15 cellular contexts compared by ENCODE assay signal in the genomic region with DNA sequence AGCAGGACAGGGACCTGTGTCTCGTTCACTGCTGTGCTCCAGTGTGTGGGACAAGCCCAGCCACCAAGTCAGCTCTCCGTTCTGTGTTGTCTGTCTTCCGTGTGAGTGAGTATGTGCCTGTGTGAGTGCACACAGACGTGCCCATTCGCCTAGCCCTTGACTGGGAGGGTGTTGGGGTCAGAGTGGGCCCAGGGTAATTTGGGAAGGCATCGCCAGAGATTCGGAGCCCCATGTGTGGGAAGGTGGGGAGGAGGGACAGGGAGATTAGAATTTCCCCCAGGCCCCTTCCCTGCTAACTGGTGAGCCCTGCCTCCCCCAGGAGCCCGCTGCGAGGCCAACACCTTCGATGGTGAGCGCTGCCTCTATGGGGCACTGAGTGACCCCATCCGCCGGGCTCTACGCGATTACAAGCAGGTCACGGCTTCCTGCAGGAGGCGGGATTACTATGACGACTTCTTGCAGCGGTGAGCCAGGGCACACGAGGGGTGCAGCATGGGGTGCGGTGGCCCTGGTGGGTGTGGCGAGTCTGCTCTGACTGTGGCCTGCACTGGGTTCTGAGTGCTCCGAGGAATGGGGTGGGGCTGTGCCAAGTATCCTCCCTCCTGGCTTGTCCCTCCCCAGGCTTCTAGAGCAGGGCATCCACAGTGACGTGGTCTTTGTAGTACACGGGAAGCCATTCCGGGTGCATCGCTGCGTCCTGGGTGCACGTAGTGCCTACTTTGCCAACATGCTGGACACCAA. TPM values are rescaled to one million over a fixed set of nuclear protein-coding genes. Genes with fewer than 3 reads are reported as not detected.
DNase-seq lines count a peak whose midpoint lies in the region; ATAC-seq, FAIRE-seq and TF ChIP-seq lines count a peak whose summit lies in the region.
"Had no signal": no experiment of that assay in that cellular context is flagged by ENCODE, and none has a peak within 500 bp of the region (broad histone marks: within the 10 kb centered on the region; RNA-seq: fewer than 3 reads in every experiment).

No MANE protein-coding gene starts in this region.

- H3K4me3 Mint-ChIP-seq in neural crest cell, result peak overlapping the region; percentile 80

- no peak overlapping the region for H3K4me3 ChIP-seq in bronchial epithelial cell (ENCODE audit: low read depth, low read length)
- H3K4me3 ChIP-seq in aorta (ENCODE audit: low read length in 2 of 2), result no peak overlapping the region
- H3K4me3 ChIP-seq: lung had no signal

- H3K36me3 ChIP-seq in bronchial epithelial cell (ENCODE audit: control insufficient read depth, insufficient read depth, low read length), result no peaks in the 10 kb centered on the region
- H3K36me3 ChIP-seq in aorta (ENCODE audit: control insufficient read depth in 1 of 2, insufficient read depth in 2 of 2, low read length in 1 of 2), result no peaks in the 10 kb centered on the region

- peaks cover 18% of the 10 kb centered on the region for H3K4me1 Mint-ChIP-seq in neural crest cell

- no peak overlapping the region for H3K27ac ChIP-seq in aorta (ENCODE audit: low read depth in 1 of 2, low read length in 2 of 2)

- DNase-seq in cardiac septum (ENCODE audit: low spot score), result peak; percentile 41
- DNase-seq in left ventricle myocardium superior, result no peak
- DNase-seq in bronchial epithelial cell (ENCODE audit: low read depth), result no peak
- no peak for DNase-seq in neural crest cell (ENCODE audit: low read depth, low spot score)
- peak; percentile 41 to 69 for DNase-seq in aorta
- no peak for DNase-seq in NCI-H1694 (lab: John Stamatoyannopoulos, UW)
- no peak for DNase-seq in superior temporal gyrus (ENCODE audit: extremely low spot score)
- no peak for DNase-seq in NCI-H146 (lab: John Stamatoyannopoulos, UW)
- DNase-seq: DMS53; effector CD8-positive, alpha-beta T cell; NCI-H1436 treated with DMSO at 0.1 percent for 48 hours; nucleus accumbens; small intestine had no signal

- no peaks in the 10 kb centered on the region for H3K9me3 Mint-ChIP-seq in neural crest cell

- intact Hi-C loops in cardiac septum (cut with DNase I), result loop anchor here (10.0 kb wide), 1 partner anchor 1201 kb away; a partner anchor contains a TSS
- intact Hi-C loops in left ventricle myocardium superior (cut with micrococcal nuclease), result no loop called here
- intact Hi-C loops in aorta (cut with DNase I), result loop anchor here in 1 of 2 donors (10.0 kb wide), 1 partner anchor 379 kb away; a partner anchor contains a TSS

- peak; percentile 23 for FAIRE-seq in bronchial epithelial cell (lab: Jason Lieb, UNC)
- FAIRE-seq: H54, small intestine had no signal

- H3K27me3 Mint-ChIP-seq in neural crest cell (ENCODE audit: low read depth), result peaks cover 14% of the 10 kb centered on the region

- peak overlapping the region; percentile 72 for H3K27ac Mint-ChIP-seq in neural crest cell (ENCODE audit: unreplicated experiment)

- ATAC-seq in left ventricle myocardium superior (no peak), aorta (ENCODE audit: low FRiP score) (no peak)

- no peaks in the 10 kb centered on the region for H3K4me1 ChIP-seq in aorta (ENCODE audit: control insufficient read depth in 1 of 2, insufficient read depth in 2 of 2, low read length in 2 of 2)

- H3K36me3 Mint-ChIP-seq in neural crest cell (ENCODE audit: low read depth), result no peaks in the 10 kb centered on the region

- no peaks in the 10 kb centered on the region for H3K27me3 ChIP-seq in bronchial epithelial cell (ENCODE audit: control insufficient read depth, insufficient read depth, low read length)
- H3K27me3 ChIP-seq in aorta (ENCODE audit: control insufficient read depth in 1 of 2, insufficient read depth in 2 of 2, low read length in 1 of 2), result no peaks in the 10 kb centered on the region

- no peaks in the 10 kb centered on the region for H3K9me3 ChIP-seq in aorta (ENCODE audit: control insufficient read depth, low read length)

- TF ChIP-seq CTCF in bronchial epithelial cell (IDR thresholded peaks at IDR 0.05; ENCODE audit: insufficient read depth, low read length, severe bottlenecking) (no peak), neural crest cell (conservative IDR thresholded peaks at IDR 0.05) (no peak)

- WGBS in aorta, 2 donors, result 87 to 88% methylated on average over 24 to 29 of the region's 29 CpGs

RNA-seq across cellular contexts. Expression of a gene that starts 3.1 kb away (rescaled TPM):
- total RNA-seq in cardiac septum, result 25.5 TPM
- 34.2 TPM for total RNA-seq in left ventricle myocardium superior
- 4.7 and 5.8 TPM in 2 replicates for total RNA-seq in bronchial epithelial cell
- total RNA-seq in neural crest cell, result 6.8 and 7.2 TPM in 2 replicates
- 10 to 100 TPM; 49.8 to 75.4 TPM for total RNA-seq in aorta
- polyA plus RNA-seq in aorta, result 100 to 1,000 TPM in 1 of 2 donors, 10 to 100 TPM in 1; 28.7 to 263 TPM

RNA-seq across cellular contexts. Expression of a gene that starts 46.8 kb away (rescaled TPM):
- 2.2 TPM for total RNA-seq in cardiac septum
- total RNA-seq in left ventricle myocardium superior, result 1.5 TPM
- 1.8 and 3.4 TPM in 2 replicates for total RNA-seq in bronchial epithelial cell
- 70.8 and 74.0 TPM in 2 replicates for total RNA-seq in neural crest cell
- total RNA-seq in aorta, result 1 to 10 TPM; 2.2 to 4.0 TPM
- 1 to 10 TPM; 1.3 to 1.9 TPM for polyA plus RNA-seq in aorta

Comparison
In these comparisons a context has a peak if more than half of its experiments do, and no peak if none do; other contexts are left out.
1. DNase-seq: peak in cardiac septum (single experiment) and aorta (2 of 2); none in left ventricle myocardium superior (single experiment), bronchial epithelial cell (single experiment), neural crest cell (single experiment), NCI-H1694 (single experiment), superior temporal gyrus (single experiment) and NCI-H146 (single experiment).
2. RNA of a gene that starts 46.8 kb away (total RNA-seq): 70.8 to 74.0 TPM in neural crest cell; 2.2 to 4.0 TPM in aorta, 1.8 to 3.4 TPM in bronchial epithelial cell, 2.2 TPM in cardiac septum (single experiment) and 1.5 TPM in left ventricle myocardium superior (single experiment); every median in the first group is over 10 times any median in the second.